ENCODE assay signal across 8 cellular contexts in the genomic region with DNA sequence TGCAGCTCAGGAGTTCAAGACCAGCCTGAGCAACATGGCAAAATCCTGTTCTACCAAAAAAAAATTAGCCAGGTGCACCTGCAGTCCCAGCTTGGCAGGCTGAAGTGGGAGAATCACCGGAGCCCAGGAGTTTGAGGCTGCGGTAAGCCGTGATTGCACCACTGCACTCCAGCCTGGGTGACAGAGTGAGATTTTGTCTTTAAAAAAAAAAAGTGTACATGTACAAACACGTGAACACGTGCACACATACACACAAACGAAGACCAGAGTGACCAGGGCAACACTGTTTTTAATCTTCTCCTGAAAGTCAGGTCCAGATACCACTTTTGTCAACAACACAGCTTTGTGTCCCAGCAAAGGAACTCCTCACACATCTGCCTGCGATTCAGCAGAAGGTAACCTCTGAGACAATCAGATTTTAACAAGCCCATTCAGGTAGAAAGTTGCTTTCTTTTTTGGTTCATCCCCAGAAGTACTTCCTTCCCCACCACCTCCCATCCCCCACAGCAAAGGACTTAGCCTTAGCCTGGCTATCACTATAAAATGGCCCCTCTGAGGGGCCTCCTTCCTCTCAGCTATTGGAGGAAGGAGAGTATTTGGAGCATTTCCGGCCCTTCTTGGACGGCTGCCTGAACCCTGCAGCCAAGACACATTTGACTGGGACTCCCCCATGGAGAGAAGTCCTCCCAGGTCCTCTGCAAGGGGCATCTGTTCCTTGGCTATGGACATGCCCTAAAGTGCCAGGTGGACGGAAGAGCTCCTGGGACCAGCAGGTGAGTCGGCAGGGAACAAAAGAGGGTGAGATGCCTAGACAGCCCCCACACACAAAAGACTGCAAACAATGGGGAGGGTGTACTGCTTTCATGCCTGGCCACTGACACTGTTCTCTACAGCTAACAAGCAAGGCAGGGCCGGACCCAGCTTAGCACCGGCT. TPM values are rescaled to one million over a fixed set of nuclear protein-coding genes. Genes with fewer than 3 reads are reported as not detected.
A peak's percentile ranks its signal among the peaks of the same experiment; 100 is the strongest.
DNase-seq lines count a peak whose midpoint lies in the region; ATAC-seq lines count a peak whose summit lies in the region.

No MANE protein-coding gene starts in this region.

- H3K9me3 Mint-ChIP-seq in naive B cell: no peaks in the 10 kb centered on the region

- no peaks in the 10 kb centered on the region for H3K9me3 ChIP-seq in KOPT-K1 (ENCODE audit: insufficient read depth, low read length, poor library complexity, severe bottlenecking)

- H3K27ac Mint-ChIP-seq in naive B cell: peak overlapping the region; percentile 81 to 95 (median 89)

- H3K4me1 Mint-ChIP-seq in naive B cell: peaks cover 71 to 99% (median 87%) of the 10 kb centered on the region in 3 donors

- ATAC-seq in GM21737 (IDR thresholded peaks at IDR 0.05; ENCODE audit: unreplicated experiment) (peak; percentile 51), naive B cell (ENCODE audit: low read depth in 2 of 2) (peak; percentile 26 to 53)

- H3K27ac ChIP-seq in KOPT-K1 (ENCODE audit: low read depth, low read length, poor library complexity, severe bottlenecking) (peak overlapping the region; percentile 55), epithelial cell of prostate (peak overlapping the region; percentile 61)

- peak overlapping the region; percentile 57 to 87 (median 71) for H3K4me3 Mint-ChIP-seq in naive B cell

- peak; percentile 50 for DNase-seq in SIG-M5 treated with dmso at 0.1 percent for 504 hours (lab: John Stamatoyannopoulos, UW; ENCODE audit: unreplicated experiment)
- no peak for DNase-seq in SIG-M5 (lab: John Stamatoyannopoulos, UW)
- peak; percentile 66 for DNase-seq in UCSD-AML1 (lab: John Stamatoyannopoulos, UW; ENCODE audit: unreplicated experiment)
- DNase-seq in epithelial cell of prostate (ENCODE audit: low read depth, low spot score): no peak
- peak; percentile 51 for DNase-seq in naive B cell
- no peak for DNase-seq in NCI-H187 treated with DMSO at 0.1 percent for 48 hours (lab: John Stamatoyannopoulos, UW)

- H3K36me3 ChIP-seq in KOPT-K1 (ENCODE audit: insufficient read depth, low read length): no peaks in the 10 kb centered on the region

- H3K36me3 Mint-ChIP-seq in naive B cell: no peaks in the 10 kb centered on the region

- H3K27me3 Mint-ChIP-seq in naive B cell: no peaks in the 10 kb centered on the region

RNA-seq across cellular contexts. Expression of a gene that starts 9.8 kb away (rescaled TPM):
- 10 to 100 TPM; 44.3 to 65.3 (median 53.2) TPM for polyA plus RNA-seq in naive B cell (ENCODE audit: low read depth in 6 of 6)

RNA-seq across cellular contexts. Expression of a gene that starts 18.2 kb away (rescaled TPM):
- polyA plus RNA-seq in naive B cell (ENCODE audit: low read depth in 6 of 6): under 1 TPM in 4 of 6 donors, not detected in 2; 0.19 to 0.82 (median 0.48) TPM

RNA-seq across cellular contexts. Expression of a gene that starts 54.1 kb away (rescaled TPM):
- 10 to 100 TPM; 19.3 to 32.4 (median 27.7) TPM for polyA plus RNA-seq in naive B cell (ENCODE audit: low read depth in 6 of 6)

Comparison
In these comparisons a context has a peak if more than half of its experiments do, and no peak if none do; other contexts are left out.
1. DNase-seq: peak in SIG-M5 treated with dmso at 0.1 percent for 504 hours (single experiment), UCSD-AML1 (single experiment) and naive B cell (single experiment); none in SIG-M5 (single experiment), epithelial cell of prostate (single experiment) and NCI-H187 treated with DMSO at 0.1 percent for 48 hours (single experiment).